Comparison of ENCODE assay signal across 14 cellular contexts in the genomic region with DNA sequence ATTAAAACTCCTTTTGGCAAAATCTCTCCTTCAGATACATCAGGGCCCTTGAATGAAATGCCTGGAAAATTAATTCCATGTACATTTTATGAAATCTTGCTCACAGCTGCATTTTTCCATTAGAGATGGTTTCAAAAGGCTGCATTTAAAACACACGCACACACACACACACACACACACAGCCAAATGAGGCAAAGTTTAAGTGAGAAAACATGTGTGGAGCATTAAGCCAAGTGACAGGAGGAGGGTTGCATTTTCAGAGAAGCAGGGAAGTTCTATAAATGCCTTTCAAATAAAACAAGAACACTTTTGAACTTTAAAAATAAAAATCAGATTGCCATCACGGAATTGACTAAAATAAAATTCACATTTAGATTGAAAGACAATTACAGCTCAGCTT.
DNase-seq lines count a peak whose midpoint lies in the region; TF ChIP-seq lines count a peak whose summit lies in the region.
"Had no signal": no experiment of that assay in that cellular context is flagged by ENCODE, and none has a peak within 500 bp of the region (broad histone marks: within the 10 kb centered on the region; RNA-seq: fewer than 3 reads in every experiment).

No MANE protein-coding gene starts in this region.

- no peaks in the 10 kb centered on the region for H3K36me3 Mint-ChIP-seq in nephron progenitor cell (ENCODE audit: low read depth)
- no peaks in the 10 kb centered on the region for H3K36me3 Mint-ChIP-seq in activated CD4-positive, alpha-beta memory T cell treated with anti-CD3 and anti-CD28 coated beads, Interleukin-2, amount 10 ng/mL, durations not matched to agents 7 days and 5 days (ENCODE audit: low read depth)

- no peak overlapping the region for H3K4me3 Mint-ChIP-seq in nephron progenitor cell
- no peak overlapping the region for H3K4me3 Mint-ChIP-seq in activated CD4-positive, alpha-beta memory T cell treated with anti-CD3 and anti-CD28 coated beads, Interleukin-2, amount 10 ng/mL, durations not matched to agents 7 days and 5 days

- peaks cover 6% of the 10 kb centered on the region; the same call in 1 of the 2 replicates for H3K9me3 ChIP-seq in BLaER1

- no peaks in the 10 kb centered on the region for H3K27me3 ChIP-seq in BLaER1

- H3K4me2 ChIP-seq in BLaER1, result peak overlapping the region; percentile 45

- peaks cover 17% of the 10 kb centered on the region for H3K4me1 ChIP-seq in BLaER1

- H3K9me3 Mint-ChIP-seq in nephron progenitor cell, result peaks cover 44% of the 10 kb centered on the region
- peaks cover 12% of the 10 kb centered on the region for H3K9me3 Mint-ChIP-seq in activated CD4-positive, alpha-beta memory T cell treated with anti-CD3 and anti-CD28 coated beads, Interleukin-2, amount 10 ng/mL, durations not matched to agents 7 days and 5 days

- H3K27ac Mint-ChIP-seq in nephron progenitor cell, result peak overlapping the region; percentile 3
- no peak overlapping the region for H3K27ac Mint-ChIP-seq in activated CD4-positive, alpha-beta memory T cell treated with anti-CD3 and anti-CD28 coated beads, Interleukin-2, amount 10 ng/mL, durations not matched to agents 7 days and 5 days

- H3K4me1 Mint-ChIP-seq in nephron progenitor cell, result no peaks in the 10 kb centered on the region
- H3K4me1 Mint-ChIP-seq in activated CD4-positive, alpha-beta memory T cell treated with anti-CD3 and anti-CD28 coated beads, Interleukin-2, amount 10 ng/mL, durations not matched to agents 7 days and 5 days, result no peaks in the 10 kb centered on the region

- no peak overlapping the region for H3K9ac ChIP-seq in BLaER1

- H4K20me1 ChIP-seq in BLaER1, result no peaks in the 10 kb centered on the region

- H3K36me3 ChIP-seq in BLaER1, result no peaks in the 10 kb centered on the region

- no peak for TF ChIP-seq CTCF in nephron progenitor cell (IDR thresholded peaks at IDR 0.05)

- peak; percentile 15 for DNase-seq in RPMI7951 (ENCODE audit: low read depth)
- DNase-seq in fibroblast of gingiva (ENCODE audit: low read depth), result peak; percentile 98
- DNase-seq in nephron progenitor cell, result no peak
- DNase-seq in activated CD4-positive, alpha-beta memory T cell treated with anti-CD3 and anti-CD28 coated beads, Interleukin-2, amount 10 ng/mL, durations not matched to agents 7 days and 5 days, result no peak
- DNase-seq in HuH-7.5 (ENCODE audit: low spot score), result no peak
- DNase-seq in RKO (ENCODE audit: low spot score), result no peak
- no peak for DNase-seq in ureter (ENCODE audit: low spot score)
- DNase-seq: NCI-H1092, NCI-H1694, NCI-H2171, NCI-H82, SHP77 treated with DMSO at 0.1 percent for 48 hours had no signal

- POLR2A ChIA-PET in activated CD4-positive, alpha-beta memory T cell treated with anti-CD3 and anti-CD28 coated beads, Interleukin-2, amount 10 ng/mL, durations not matched to agents 7 days and 5 days (lab: Charles Lee), result no interaction called here

- CTCF ChIA-PET in activated CD4-positive, alpha-beta memory T cell treated with anti-CD3 and anti-CD28 coated beads, Interleukin-2, amount 10 ng/mL, durations not matched to agents 7 days and 5 days (lab: Charles Lee), result no interaction called here

- H3K27ac ChIP-seq in BLaER1, result peak overlapping the region; percentile 26; the same call in 1 of the 2 replicates
- H3K27ac ChIP-seq: C4-2B had no signal

- no peak overlapping the region for H3K4me3 ChIP-seq in BLaER1

- H3K27me3 Mint-ChIP-seq in nephron progenitor cell (ENCODE audit: low read depth, poor library complexity), result peaks cover 3% of the 10 kb centered on the region
- H3K27me3 Mint-ChIP-seq in activated CD4-positive, alpha-beta memory T cell treated with anti-CD3 and anti-CD28 coated beads, Interleukin-2, amount 10 ng/mL, durations not matched to agents 7 days and 5 days, result no peaks in the 10 kb centered on the region

Comparison
In these comparisons a context has a peak if more than half of its experiments do, and no peak if none do; other contexts are left out.
1. DNase-seq: peak in RPMI7951 (single experiment) and fibroblast of gingiva (single experiment); none in nephron progenitor cell (single experiment), activated CD4-positive, alpha-beta memory T cell treated with anti-CD3 and anti-CD28 coated beads, Interleukin-2, amount 10 ng/mL, durations not matched to agents 7 days and 5 days (single experiment), HuH-7.5 (single experiment), RKO (single experiment) and ureter (single experiment).